ENCODE assay signal across 12 cellular contexts in the genomic region with DNA sequence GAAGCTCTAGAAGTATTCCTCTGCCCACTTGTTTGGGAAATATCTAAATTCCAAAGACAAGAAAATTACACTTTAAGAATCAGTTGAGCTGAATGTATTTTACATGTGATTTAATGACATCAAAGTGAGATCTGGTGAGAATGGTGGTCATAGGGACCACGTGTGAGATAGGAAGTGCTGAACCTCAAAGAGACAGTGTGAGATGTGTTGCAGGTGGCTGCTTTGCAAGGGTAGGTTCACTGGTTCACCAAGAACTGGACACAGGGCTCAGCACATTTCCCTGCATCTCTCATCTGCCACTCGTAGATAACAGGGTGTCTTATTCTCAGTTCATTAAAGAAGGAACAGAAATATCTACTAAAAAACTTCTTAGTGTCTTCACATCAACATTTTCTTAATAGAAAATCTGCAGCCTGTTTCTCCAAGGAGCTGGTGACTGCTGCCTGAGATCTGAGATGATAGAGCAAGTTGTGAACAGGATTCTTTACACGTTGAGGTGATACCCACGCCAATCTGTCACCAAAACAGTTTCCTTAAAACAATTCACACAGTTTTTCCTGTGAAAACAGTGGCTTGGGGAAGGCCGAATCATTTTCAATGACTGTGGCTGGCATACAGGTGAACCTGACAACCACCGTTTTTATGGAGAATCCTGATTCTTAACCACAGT. TPM values are rescaled to one million over a fixed set of nuclear protein-coding genes. Genes with fewer than 3 reads are reported as not detected.
DNase-seq lines count a peak whose midpoint lies in the region; ATAC-seq and FAIRE-seq lines count a peak whose summit lies in the region.
"Had no signal": no experiment of that assay in that cellular context is flagged by ENCODE, and none has a peak within 500 bp of the region (broad histone marks: within the 10 kb centered on the region; RNA-seq: fewer than 3 reads in every experiment).

No MANE protein-coding gene starts in this region.

- H3K27me3 Mint-ChIP-seq in effector memory CD8-positive, alpha-beta T cell: no peaks in the 10 kb centered on the region

- WGBS in small intestine, 3 donors: 69 to 76% (median 74%) methylated on average over 6 of the region's 6 CpGs

- peak overlapping the region; percentile 21 to 83 for H3K4me3 Mint-ChIP-seq in effector memory CD8-positive, alpha-beta T cell

- no peaks in the 10 kb centered on the region for H3K27me3 ChIP-seq in small intestine (ENCODE audit: control insufficient read depth in 2 of 2, insufficient read depth in 2 of 2, low read length in 2 of 2)
- H3K27me3 ChIP-seq: stomach had no signal

- FAIRE-seq in small intestine (lab: Jason Lieb, UNC): no peak

- peaks cover 59% of the 10 kb centered on the region for H3K36me3 Mint-ChIP-seq in effector memory CD8-positive, alpha-beta T cell (ENCODE audit: insufficient read depth)

- H3K4me1 Mint-ChIP-seq in effector memory CD8-positive, alpha-beta T cell (ENCODE audit: low read depth in 2 of 2): peaks cover 21 to 48% of the 10 kb centered on the region in 2 donors

- H3K27ac ChIP-seq in small intestine (ENCODE audit: low read depth in 1 of 2, low read length in 1 of 2): no peak overlapping the region

- ATAC-seq in GM18502 (IDR thresholded peaks at IDR 0.05; ENCODE audit: poor library complexity, unreplicated experiment): peak; percentile 61
- ATAC-seq in GM19452 (IDR thresholded peaks at IDR 0.05; ENCODE audit: unreplicated experiment): peak; percentile 50
- ATAC-seq in HG03060 (IDR thresholded peaks at IDR 0.05; ENCODE audit: low read depth, unreplicated experiment): peak; percentile 40
- peak; percentile 81 for ATAC-seq in effector memory CD8-positive, alpha-beta T cell (replicated peaks)

- H3K27ac Mint-ChIP-seq in effector memory CD8-positive, alpha-beta T cell: peak overlapping the region; percentile 64 to 99

- no peaks in the 10 kb centered on the region for H3K36me3 ChIP-seq in small intestine (ENCODE audit: control insufficient read depth in 2 of 2, insufficient read depth in 2 of 2, low read length in 2 of 2)
- H3K36me3 ChIP-seq: stomach had no signal

- DNase-seq in effector memory CD8-positive, alpha-beta T cell: peak; percentile 26 to 37 (median 32)
- DNase-seq in small intestine (no peak), DMS79 (lab: John Stamatoyannopoulos, UW) (no peak), NCI-H2029 treated with DMSO at 0.1 percent for 48 hours (lab: John Stamatoyannopoulos, UW) (no peak), NCI-H2171 (lab: John Stamatoyannopoulos, UW) (no peak)
- DNase-seq: hippocampal formation, SIG-M5, stomach had no signal

- H3K9me3 Mint-ChIP-seq in effector memory CD8-positive, alpha-beta T cell: no peaks in the 10 kb centered on the region

- H3K9me3 ChIP-seq in small intestine (ENCODE audit: control insufficient read depth, low read depth): no peaks in the 10 kb centered on the region
- H3K9me3 ChIP-seq: stomach had no signal

- H3K4me3 ChIP-seq in small intestine (ENCODE audit: low read depth in 1 of 2, low read length in 2 of 2): no peak overlapping the region
- H3K4me3 ChIP-seq: stomach had no signal

- H3K4me1 ChIP-seq in small intestine (ENCODE audit: control insufficient read depth in 2 of 2, insufficient read depth in 1 of 2, low read depth in 1 of 2, low read length in 1 of 2): no peaks in the 10 kb centered on the region
- H3K4me1 ChIP-seq: stomach had no signal

RNA-seq across cellular contexts. Expression of a gene that starts 7.2 kb away (rescaled TPM):
- 1 to 10 TPM in 1 of 3 donors, under 1 TPM in 2; 0.54 to 1.2 (median 0.89) TPM for polyA plus RNA-seq in small intestine

RNA-seq across cellular contexts. Expression of a gene that starts 27.6 kb away (rescaled TPM):
- polyA plus RNA-seq in small intestine: not detected
- polyA plus RNA-seq: adipose tissue, stomach had no signal

Comparison
In these comparisons a context has a peak if more than half of its experiments do, and no peak if none do; other contexts are left out.
1. DNase-seq: peak in effector memory CD8-positive, alpha-beta T cell (3 of 3); none in small intestine (single experiment), DMS79 (single experiment), NCI-H2029 treated with DMSO at 0.1 percent for 48 hours (single experiment) and NCI-H2171 (single experiment).
2. Peak in every context shown above with its lines, with median percentiles within 50 percentile points of each other: ATAC-seq.